Comparison of ENCODE assay signal across 1 cellular context in the genomic region with DNA sequence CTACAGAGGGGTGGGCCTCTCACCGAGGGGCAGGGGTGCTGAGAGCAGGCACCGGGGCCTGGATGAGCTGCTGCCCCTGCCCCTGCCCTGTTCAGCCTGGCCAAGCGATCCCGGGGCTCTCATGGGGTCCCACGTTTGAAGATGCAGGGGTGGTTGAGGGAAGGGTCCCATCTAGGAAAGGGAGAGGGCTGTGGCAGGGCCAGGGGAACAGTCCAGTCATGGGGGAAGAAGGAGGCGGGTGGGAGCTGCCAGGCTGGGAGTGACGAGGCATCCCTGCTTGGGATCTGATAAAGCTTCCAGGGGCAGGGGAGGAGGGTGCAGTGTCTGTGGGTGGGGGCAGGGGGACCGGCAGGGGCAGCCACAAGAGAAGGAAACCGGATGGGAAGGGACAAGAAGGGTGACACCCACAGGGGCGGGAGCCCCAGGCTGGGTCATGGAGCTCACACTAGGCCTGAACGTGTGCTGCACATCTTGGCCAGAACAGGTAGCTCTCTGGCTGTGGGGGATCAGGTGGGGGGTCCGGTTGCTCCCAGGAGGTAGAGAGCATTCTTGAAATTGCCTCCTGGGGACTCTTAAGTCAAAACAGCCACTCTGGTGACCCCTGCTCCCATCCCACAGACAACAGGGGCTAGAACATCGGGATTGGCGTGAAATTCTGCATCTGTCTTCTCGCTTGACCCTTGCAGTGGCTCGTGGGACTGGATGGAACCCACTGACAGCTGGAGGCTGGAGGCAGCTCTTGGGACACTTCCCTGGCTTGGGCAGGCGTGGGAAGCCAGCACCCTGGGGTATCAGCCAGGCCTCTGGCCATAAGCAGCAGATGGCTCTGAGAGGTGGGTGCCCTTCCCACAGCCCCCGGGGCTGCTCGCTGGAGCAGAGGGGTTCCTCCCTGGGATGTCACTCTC.
TF ChIP-seq lines count a peak whose summit lies in the region.

No MANE protein-coding gene starts in this region.

TF ChIP-seq in K562, 482 proteins besides CTCF, POLR2A, EP300 and RAD21 (continued from another document and continues in another):
- TF ChIP-seq, protein P1, sequence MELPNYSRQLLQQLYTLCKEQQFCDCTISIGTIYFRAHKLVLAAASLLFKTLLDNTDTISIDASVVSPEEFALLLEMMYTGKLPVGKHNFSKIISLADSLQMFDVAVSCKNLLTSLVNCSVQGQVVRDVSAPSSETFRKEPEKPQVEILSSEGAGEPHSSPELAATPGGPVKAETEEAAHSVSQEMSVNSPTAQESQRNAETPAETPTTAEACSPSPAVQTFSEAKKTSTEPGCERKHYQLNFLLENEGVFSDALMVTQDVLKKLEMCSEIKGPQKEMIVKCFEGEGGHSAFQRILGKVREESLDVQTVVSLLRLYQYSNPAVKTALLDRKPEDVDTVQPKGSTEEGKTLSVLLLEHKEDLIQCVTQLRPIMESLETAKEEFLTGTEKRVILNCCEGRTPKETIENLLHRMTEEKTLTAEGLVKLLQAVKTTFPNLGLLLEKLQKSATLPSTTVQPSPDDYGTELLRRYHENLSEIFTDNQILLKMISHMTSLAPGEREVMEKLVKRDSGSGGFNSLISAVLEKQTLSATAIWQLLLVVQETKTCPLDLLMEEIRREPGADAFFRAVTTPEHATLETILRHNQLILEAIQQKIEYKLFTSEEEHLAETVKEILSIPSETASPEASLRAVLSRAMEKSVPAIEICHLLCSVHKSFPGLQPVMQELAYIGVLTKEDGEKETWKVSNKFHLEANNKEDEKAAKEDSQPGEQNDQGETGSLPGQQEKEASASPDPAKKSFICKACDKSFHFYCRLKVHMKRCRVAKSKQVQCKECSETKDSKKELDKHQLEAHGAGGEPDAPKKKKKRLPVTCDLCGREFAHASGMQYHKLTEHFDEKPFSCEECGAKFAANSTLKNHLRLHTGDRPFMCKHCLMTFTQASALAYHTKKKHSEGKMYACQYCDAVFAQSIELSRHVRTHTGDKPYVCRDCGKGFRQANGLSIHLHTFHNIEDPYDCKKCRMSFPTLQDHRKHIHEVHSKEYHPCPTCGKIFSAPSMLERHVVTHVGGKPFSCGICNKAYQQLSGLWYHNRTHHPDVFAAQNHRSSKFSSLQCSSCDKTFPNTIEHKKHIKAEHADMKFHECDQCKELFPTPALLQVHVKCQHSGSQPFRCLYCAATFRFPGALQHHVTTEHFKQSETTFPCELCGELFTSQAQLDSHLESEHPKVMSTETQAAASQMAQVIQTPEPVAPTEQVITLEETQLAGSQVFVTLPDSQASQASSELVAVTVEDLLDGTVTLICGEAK (IDR thresholded peaks at IDR 0.05), result peak; percentile 63
- TF ChIP-seq, protein P1 (CRISPR knock-in tag; IDR thresholded peaks at IDR 0.05), result no peak
- TF ChIP-seq ZNF24 (IDR thresholded peaks at IDR 0.05), result no peak
- no peak for TF ChIP-seq ZNF408 (CRISPR knock-in tag; IDR thresholded peaks at IDR 0.05; ENCODE audit: low read depth)
- no peak for TF ChIP-seq TCF7 (IDR thresholded peaks at IDR 0.05; ENCODE audit: borderline replicate concordance)
- no peak for TF ChIP-seq CBFB (CRISPR knock-in tag; IDR thresholded peaks at IDR 0.05)
- 0 out of 2 replicates have a peak, but pooled peaks have one; percentile 27 for TF ChIP-seq ERF (CRISPR knock-in tag; IDR thresholded peaks at IDR 0.05)
- TF ChIP-seq GABPB2 (CRISPR knock-in tag; conservative IDR thresholded peaks at IDR 0.05), result no peak
- peak; percentile 69 for TF ChIP-seq KDM5B (IDR thresholded peaks at IDR 0.05; ENCODE audit: insufficient replicate concordance, low read depth, low read length)
- peak; percentile 73 for TF ChIP-seq MTA3 (IDR thresholded peaks at IDR 0.05; ENCODE audit: borderline replicate concordance)
- no peak for TF ChIP-seq ZZZ3 (IDR thresholded peaks at IDR 0.05)
- TF ChIP-seq NR3C1 (CRISPR knock-in tag; IDR thresholded peaks at IDR 0.05), result no peak
- TF ChIP-seq ZNF707 (CRISPR knock-in tag; conservative IDR thresholded peaks at IDR 0.05), result no peak
- TF ChIP-seq PML (IDR thresholded peaks at IDR 0.05; ENCODE audit: low read length), result no peak
- TF ChIP-seq, protein P2, sequence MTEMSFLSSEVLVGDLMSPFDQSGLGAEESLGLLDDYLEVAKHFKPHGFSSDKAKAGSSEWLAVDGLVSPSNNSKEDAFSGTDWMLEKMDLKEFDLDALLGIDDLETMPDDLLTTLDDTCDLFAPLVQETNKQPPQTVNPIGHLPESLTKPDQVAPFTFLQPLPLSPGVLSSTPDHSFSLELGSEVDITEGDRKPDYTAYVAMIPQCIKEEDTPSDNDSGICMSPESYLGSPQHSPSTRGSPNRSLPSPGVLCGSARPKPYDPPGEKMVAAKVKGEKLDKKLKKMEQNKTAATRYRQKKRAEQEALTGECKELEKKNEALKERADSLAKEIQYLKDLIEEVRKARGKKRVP (CRISPR knock-in tag; IDR thresholded peaks at IDR 0.05), result no peak
- no peak for TF ChIP-seq NONO (IDR thresholded peaks at IDR 0.05; ENCODE audit: low read depth in 2 of 2, low read length in 1 of 2)
- no peak for TF ChIP-seq LARP7 (IDR thresholded peaks at IDR 0.05)
- TF ChIP-seq, protein P3, sequence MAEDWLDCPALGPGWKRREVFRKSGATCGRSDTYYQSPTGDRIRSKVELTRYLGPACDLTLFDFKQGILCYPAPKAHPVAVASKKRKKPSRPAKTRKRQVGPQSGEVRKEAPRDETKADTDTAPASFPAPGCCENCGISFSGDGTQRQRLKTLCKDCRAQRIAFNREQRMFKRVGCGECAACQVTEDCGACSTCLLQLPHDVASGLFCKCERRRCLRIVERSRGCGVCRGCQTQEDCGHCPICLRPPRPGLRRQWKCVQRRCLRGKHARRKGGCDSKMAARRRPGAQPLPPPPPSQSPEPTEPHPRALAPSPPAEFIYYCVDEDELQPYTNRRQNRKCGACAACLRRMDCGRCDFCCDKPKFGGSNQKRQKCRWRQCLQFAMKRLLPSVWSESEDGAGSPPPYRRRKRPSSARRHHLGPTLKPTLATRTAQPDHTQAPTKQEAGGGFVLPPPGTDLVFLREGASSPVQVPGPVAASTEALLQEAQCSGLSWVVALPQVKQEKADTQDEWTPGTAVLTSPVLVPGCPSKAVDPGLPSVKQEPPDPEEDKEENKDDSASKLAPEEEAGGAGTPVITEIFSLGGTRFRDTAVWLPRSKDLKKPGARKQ (CRISPR knock-in tag; IDR thresholded peaks at IDR 0.05), result no peak
- TF ChIP-seq CHCHD3 (CRISPR knock-in tag; IDR thresholded peaks at IDR 0.05), result no peak
- no peak for TF ChIP-seq FIP1L1 (IDR thresholded peaks at IDR 0.05; ENCODE audit: low read depth, low read length, poor library complexity, severe bottlenecking)
- TF ChIP-seq, protein P4, sequence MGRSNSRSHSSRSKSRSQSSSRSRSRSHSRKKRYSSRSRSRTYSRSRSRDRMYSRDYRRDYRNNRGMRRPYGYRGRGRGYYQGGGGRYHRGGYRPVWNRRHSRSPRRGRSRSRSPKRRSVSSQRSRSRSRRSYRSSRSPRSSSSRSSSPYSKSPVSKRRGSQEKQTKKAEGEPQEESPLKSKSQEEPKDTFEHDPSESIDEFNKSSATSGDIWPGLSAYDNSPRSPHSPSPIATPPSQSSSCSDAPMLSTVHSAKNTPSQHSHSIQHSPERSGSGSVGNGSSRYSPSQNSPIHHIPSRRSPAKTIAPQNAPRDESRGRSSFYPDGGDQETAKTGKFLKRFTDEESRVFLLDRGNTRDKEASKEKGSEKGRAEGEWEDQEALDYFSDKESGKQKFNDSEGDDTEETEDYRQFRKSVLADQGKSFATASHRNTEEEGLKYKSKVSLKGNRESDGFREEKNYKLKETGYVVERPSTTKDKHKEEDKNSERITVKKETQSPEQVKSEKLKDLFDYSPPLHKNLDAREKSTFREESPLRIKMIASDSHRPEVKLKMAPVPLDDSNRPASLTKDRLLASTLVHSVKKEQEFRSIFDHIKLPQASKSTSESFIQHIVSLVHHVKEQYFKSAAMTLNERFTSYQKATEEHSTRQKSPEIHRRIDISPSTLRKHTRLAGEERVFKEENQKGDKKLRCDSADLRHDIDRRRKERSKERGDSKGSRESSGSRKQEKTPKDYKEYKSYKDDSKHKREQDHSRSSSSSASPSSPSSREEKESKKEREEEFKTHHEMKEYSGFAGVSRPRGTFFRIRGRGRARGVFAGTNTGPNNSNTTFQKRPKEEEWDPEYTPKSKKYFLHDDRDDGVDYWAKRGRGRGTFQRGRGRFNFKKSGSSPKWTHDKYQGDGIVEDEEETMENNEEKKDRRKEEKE (IDR thresholded peaks at IDR 0.05; ENCODE audit: borderline replicate concordance in 1 of 2, control insufficient read depth in 1 of 2, low read depth in 2 of 2, low read length in 1 of 2), result no peak
- TF ChIP-seq MAFK (IDR thresholded peaks at IDR 0.05; ENCODE audit: low read length), result peak; percentile 55
- TF ChIP-seq ZNF324 (CRISPR knock-in tag; IDR thresholded peaks at IDR 0.05), result no peak
- no peak for TF ChIP-seq ZNF232 (CRISPR knock-in tag; IDR thresholded peaks at IDR 0.05)
- TF ChIP-seq PTRF (tag; IDR thresholded peaks at IDR 0.05), result no peak
- TF ChIP-seq, protein P5, sequence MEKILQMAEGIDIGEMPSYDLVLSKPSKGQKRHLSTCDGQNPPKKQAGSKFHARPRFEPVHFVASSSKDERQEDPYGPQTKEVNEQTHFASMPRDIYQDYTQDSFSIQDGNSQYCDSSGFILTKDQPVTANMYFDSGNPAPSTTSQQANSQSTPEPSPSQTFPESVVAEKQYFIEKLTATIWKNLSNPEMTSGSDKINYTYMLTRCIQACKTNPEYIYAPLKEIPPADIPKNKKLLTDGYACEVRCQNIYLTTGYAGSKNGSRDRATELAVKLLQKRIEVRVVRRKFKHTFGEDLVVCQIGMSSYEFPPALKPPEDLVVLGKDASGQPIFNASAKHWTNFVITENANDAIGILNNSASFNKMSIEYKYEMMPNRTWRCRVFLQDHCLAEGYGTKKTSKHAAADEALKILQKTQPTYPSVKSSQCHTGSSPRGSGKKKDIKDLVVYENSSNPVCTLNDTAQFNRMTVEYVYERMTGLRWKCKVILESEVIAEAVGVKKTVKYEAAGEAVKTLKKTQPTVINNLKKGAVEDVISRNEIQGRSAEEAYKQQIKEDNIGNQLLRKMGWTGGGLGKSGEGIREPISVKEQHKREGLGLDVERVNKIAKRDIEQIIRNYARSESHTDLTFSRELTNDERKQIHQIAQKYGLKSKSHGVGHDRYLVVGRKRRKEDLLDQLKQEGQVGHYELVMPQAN (IDR thresholded peaks at IDR 0.05; ENCODE audit: borderline replicate concordance), result no peak
- peak; percentile 60; the same call in 1 of the 2 replicates for TF ChIP-seq ZNF263 (CRISPR knock-in tag; IDR thresholded peaks at IDR 0.05; ENCODE audit: borderline replicate concordance)
- TF ChIP-seq, protein P6, sequence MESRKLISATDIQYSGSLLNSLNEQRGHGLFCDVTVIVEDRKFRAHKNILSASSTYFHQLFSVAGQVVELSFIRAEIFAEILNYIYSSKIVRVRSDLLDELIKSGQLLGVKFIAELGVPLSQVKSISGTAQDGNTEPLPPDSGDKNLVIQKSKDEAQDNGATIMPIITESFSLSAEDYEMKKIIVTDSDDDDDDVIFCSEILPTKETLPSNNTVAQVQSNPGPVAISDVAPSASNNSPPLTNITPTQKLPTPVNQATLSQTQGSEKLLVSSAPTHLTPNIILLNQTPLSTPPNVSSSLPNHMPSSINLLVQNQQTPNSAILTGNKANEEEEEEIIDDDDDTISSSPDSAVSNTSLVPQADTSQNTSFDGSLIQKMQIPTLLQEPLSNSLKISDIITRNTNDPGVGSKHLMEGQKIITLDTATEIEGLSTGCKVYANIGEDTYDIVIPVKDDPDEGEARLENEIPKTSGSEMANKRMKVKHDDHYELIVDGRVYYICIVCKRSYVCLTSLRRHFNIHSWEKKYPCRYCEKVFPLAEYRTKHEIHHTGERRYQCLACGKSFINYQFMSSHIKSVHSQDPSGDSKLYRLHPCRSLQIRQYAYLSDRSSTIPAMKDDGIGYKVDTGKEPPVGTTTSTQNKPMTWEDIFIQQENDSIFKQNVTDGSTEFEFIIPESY (CRISPR knock-in tag; IDR thresholded peaks at IDR 0.05), result no peak
- TF ChIP-seq SRSF7 (optimal IDR thresholded peaks at IDR 0.05; ENCODE audit: low read depth, low read length), result no peak
- TF ChIP-seq, protein P7, sequence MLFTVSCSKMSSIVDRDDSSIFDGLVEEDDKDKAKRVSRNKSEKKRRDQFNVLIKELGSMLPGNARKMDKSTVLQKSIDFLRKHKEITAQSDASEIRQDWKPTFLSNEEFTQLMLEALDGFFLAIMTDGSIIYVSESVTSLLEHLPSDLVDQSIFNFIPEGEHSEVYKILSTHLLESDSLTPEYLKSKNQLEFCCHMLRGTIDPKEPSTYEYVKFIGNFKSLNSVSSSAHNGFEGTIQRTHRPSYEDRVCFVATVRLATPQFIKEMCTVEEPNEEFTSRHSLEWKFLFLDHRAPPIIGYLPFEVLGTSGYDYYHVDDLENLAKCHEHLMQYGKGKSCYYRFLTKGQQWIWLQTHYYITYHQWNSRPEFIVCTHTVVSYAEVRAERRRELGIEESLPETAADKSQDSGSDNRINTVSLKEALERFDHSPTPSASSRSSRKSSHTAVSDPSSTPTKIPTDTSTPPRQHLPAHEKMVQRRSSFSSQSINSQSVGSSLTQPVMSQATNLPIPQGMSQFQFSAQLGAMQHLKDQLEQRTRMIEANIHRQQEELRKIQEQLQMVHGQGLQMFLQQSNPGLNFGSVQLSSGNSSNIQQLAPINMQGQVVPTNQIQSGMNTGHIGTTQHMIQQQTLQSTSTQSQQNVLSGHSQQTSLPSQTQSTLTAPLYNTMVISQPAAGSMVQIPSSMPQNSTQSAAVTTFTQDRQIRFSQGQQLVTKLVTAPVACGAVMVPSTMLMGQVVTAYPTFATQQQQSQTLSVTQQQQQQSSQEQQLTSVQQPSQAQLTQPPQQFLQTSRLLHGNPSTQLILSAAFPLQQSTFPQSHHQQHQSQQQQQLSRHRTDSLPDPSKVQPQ (CRISPR knock-in tag; IDR thresholded peaks at IDR 0.05; ENCODE audit: borderline replicate concordance), result no peak
- TF ChIP-seq NCOA1 (IDR thresholded peaks at IDR 0.05; ENCODE audit: low read depth), result 0 out of 2 replicates have a peak, but pooled peaks have one; percentile 29
- peak; percentile 75 for TF ChIP-seq ZBTB7A (IDR thresholded peaks at IDR 0.05; ENCODE audit: borderline replicate concordance, control insufficient read depth, low read depth, low read length)
- no peak for TF ChIP-seq ZNF830 (CRISPR knock-in tag; IDR thresholded peaks at IDR 0.05)
- no peak for TF ChIP-seq NR1H2 (CRISPR knock-in tag; IDR thresholded peaks at IDR 0.05)
